In genomic region chr6:6659600-6660327, GRCh38 we compare ENCODE assay signal across 1 cellular context.
TF ChIP-seq lines count a peak whose summit lies in the region.

No MANE protein-coding gene starts in this region.

TF ChIP-seq in SK-N-SH, 30 proteins besides CTCF, POLR2A, EP300 and RAD21 (continued from another document):
- TF ChIP-seq REST (IDR thresholded peaks at IDR 0.05; ENCODE audit: low read depth, low read length), result no peak
- no peak for TF ChIP-seq IRF3 (IDR thresholded peaks at IDR 0.05; ENCODE audit: low read depth, low read length)
- no peak for TF ChIP-seq PBX3 (IDR thresholded peaks at IDR 0.05)
- TF ChIP-seq TCF12 (IDR thresholded peaks at IDR 0.05), result no peak
- TF ChIP-seq FOSL2 (IDR thresholded peaks at IDR 0.05; ENCODE audit: borderline replicate concordance, low read depth), result no peak
- TF ChIP-seq MXI1 (IDR thresholded peaks at IDR 0.05; ENCODE audit: low read depth, low read length), result no peak
